In the genomic region with DNA sequence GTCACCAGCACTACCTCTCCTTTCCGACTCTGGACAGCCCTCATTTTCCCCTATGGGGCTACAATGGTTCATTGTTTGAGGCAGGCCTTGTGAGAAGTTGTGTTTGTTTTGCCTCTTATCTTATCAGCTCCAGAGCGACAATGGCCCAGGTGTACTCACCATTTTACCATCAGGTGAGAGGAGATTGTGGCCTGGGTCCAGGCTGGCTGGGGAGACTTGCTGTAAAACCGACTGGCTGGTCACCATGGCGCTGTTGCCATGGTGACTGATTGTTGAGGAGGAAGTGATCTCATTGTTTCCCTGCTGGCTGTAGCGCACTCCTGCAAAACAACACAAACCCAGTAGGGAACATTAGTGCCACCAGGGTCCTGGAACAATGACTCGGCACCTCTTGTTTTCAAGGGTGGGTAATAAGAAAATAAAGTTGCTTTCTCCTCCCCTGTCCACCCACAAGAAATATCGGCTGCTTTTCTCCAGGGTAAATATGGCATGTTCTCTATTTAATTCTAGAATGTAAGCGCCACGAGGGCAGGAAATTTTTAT, we compare ENCODE assay signal across 1 cellular context.
TF ChIP-seq lines count a peak whose summit lies in the region.

No MANE protein-coding gene starts in this region.

TF ChIP-seq in SK-N-SH, 30 proteins besides CTCF, POLR2A, EP300 and RAD21 (continued from another document):
- TF ChIP-seq ELF1 (IDR thresholded peaks at IDR 0.05): no peak
